2 cellular contexts compared by ENCODE assay signal in genomic region chr19:12260236-12260635, GRCh38.
TF ChIP-seq lines count a peak whose summit lies in the region.

No MANE protein-coding gene starts in this region.

TF ChIP-seq in liver, 16 proteins besides CTCF, POLR2A, EP300 and RAD21:
- no peak for TF ChIP-seq RXRA (IDR thresholded peaks at IDR 0.05)
- no peak for TF ChIP-seq SP1 (IDR thresholded peaks at IDR 0.05)
- TF ChIP-seq JUND (IDR thresholded peaks at IDR 0.05) = no peak
- no peak for TF ChIP-seq FOXA2 (IDR thresholded peaks at IDR 0.05)
- TF ChIP-seq, protein P1, sequence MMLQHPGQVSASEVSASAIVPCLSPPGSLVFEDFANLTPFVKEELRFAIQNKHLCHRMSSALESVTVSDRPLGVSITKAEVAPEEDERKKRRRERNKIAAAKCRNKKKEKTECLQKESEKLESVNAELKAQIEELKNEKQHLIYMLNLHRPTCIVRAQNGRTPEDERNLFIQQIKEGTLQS (IDR thresholded peaks at IDR 0.05) = no peak
- TF ChIP-seq FOXA1 (IDR thresholded peaks at IDR 0.05) = no peak
- TF ChIP-seq NR2F2 (IDR thresholded peaks at IDR 0.05) = no peak
- TF ChIP-seq ZBTB33 (IDR thresholded peaks at IDR 0.05) = no peak
- TF ChIP-seq REST (IDR thresholded peaks at IDR 0.05) = no peak
- no peak for TF ChIP-seq TAF1 (conservative IDR thresholded peaks at IDR 0.05)
- no peak for TF ChIP-seq HNF4G (IDR thresholded peaks at IDR 0.05)
- TF ChIP-seq YY1 (IDR thresholded peaks at IDR 0.05) = no peak

TF ChIP-seq in K562, 482 proteins besides CTCF, POLR2A, EP300 and RAD21:
- TF ChIP-seq PTRF (tag; IDR thresholded peaks at IDR 0.05) = no peak
- 0 out of 2 replicates have a peak, but pooled peaks have one; percentile 7 for TF ChIP-seq EGR1 (conservative IDR thresholded peaks at IDR 0.05)
- no peak for TF ChIP-seq ZNF778 (CRISPR knock-in tag; IDR thresholded peaks at IDR 0.05)
- no peak for TF ChIP-seq ZNF584 (CRISPR knock-in tag; IDR thresholded peaks at IDR 0.05; ENCODE audit: low read depth)
- TF ChIP-seq NUFIP1 (IDR thresholded peaks at IDR 0.05; ENCODE audit: partially characterized antibody) = no peak
- no peak for TF ChIP-seq MLLT1 (IDR thresholded peaks at IDR 0.05)
- no peak for TF ChIP-seq TAF9B (IDR thresholded peaks at IDR 0.05; ENCODE audit: partially characterized antibody)
- no peak for TF ChIP-seq ZNF444 (CRISPR knock-in tag; IDR thresholded peaks at IDR 0.05)
- no peak for TF ChIP-seq ZNF561 (CRISPR knock-in tag; conservative IDR thresholded peaks at IDR 0.05)
TF ChIP-seq in K562: peak in this region for 1.
